ENCODE assay signal across 17 cellular contexts in the genomic region with DNA sequence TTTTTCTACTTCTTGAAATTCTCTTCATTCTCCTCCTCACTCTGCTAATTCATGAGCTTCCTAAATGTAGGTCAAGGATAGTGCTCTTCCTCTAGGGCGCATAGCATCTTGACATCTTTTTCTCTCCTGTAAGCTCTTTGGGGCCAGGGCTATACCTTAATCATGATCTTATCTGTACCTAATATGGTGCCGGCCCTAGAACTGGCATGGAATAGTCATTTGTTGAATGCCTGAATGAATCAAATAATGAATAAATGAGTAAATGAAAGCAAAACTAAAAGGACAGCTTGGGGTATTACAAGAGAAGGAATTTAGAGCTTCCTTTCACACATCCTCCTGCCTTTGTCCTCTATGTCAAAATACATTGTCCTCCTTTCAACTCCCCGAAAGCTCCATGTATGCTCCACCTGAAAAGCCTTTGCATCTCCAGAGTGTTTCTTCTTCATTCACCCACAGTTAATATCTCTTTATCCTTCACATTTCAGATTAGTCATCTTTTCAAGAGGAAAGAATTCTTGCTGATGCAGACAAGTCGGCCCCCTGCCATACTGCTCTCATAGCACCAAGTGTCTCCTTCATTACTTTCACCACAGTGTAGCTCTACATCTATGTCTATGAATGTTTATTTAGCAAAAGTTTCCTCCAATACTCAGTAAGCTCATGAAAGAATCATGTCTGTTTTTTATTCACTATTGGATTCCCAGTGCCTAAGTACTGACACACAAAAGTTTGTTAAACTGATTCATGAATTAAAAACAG. TPM values are rescaled to one million over a fixed set of nuclear protein-coding genes. Genes with fewer than 3 reads are reported as not detected.
"Had no signal": no experiment of that assay in that cellular context is flagged by ENCODE, and none has a peak within 500 bp of the region (broad histone marks: within the 10 kb centered on the region; RNA-seq: fewer than 3 reads in every experiment).

No MANE protein-coding gene starts in this region.

- DNase-seq: activated B cell treated with CpG ODN at 0.5 μM for 24 hours; activated CD4-positive, alpha-beta T cell treated with anti-CD3 and anti-CD28 coated beads, Interleukin-2, amount 50 U/mL, for 1 hour; activated naive CD4-positive, alpha-beta T cell treated with Interleukin-2 at 50 U/mL for 16 hours; body of pancreas; central memory CD4-positive, alpha-beta T cell; esophagus squamous epithelium; hippocampal formation; kidney glomerular epithelial cell; left ventricle myocardium superior; naive thymus-derived CD8-positive, alpha-beta T cell; stimulated activated CD4-positive, alpha-beta T cell treated with anti-CD3 and anti-CD28 coated beads, Interleukin-1b, Interleukin-23, amount 100 ng/mL, for 48 hours; SW 1271; thyroid gland had no signal

- H3K9me3 ChIP-seq: adrenal gland, body of pancreas, esophagus squamous epithelium, thyroid gland had no signal

- H3K36me3 Mint-ChIP-seq: memory B cell; naive thymus-derived CD8-positive, alpha-beta T cell had no signal

- H3K27me3 ChIP-seq: adrenal gland, body of pancreas, esophagus squamous epithelium, thyroid gland had no signal

- H3K27ac Mint-ChIP-seq: activated B cell treated with CpG ODN at 0.5 μM for 24 hours; memory B cell; T-helper 2 cell treated with Interferon-gamma antibody and Interleukin-4, amounts not matched to agents 5 μg/mL and 100 μg/mL, for 36 hours had no signal

- H3K27me3 Mint-ChIP-seq: activated B cell treated with CpG ODN at 0.5 μM for 24 hours had no signal

- H3K4me1 Mint-ChIP-seq: activated B cell treated with CpG ODN at 0.5 μM for 24 hours, memory B cell had no signal

- H3K27ac ChIP-seq: adrenal gland, body of pancreas, coronary artery, esophagus squamous epithelium, thyroid gland had no signal

- H3K4me1 ChIP-seq: body of pancreas, thyroid gland had no signal

- H3K9me3 Mint-ChIP-seq: activated B cell treated with CpG ODN at 0.5 μM for 24 hours; T-helper 2 cell treated with Interferon-gamma antibody and Interleukin-4, amounts not matched to agents 5 μg/mL and 100 μg/mL, for 36 hours had no signal

- H3K4me3 ChIP-seq: adrenal gland, body of pancreas, coronary artery, esophagus squamous epithelium, thyroid gland had no signal

- H3K36me3 ChIP-seq: adrenal gland, esophagus squamous epithelium, thyroid gland had no signal

- H3K4me3 Mint-ChIP-seq: activated B cell treated with CpG ODN at 0.5 μM for 24 hours; memory B cell; T-helper 2 cell treated with Interferon-gamma antibody and Interleukin-4, amounts not matched to agents 5 μg/mL and 100 μg/mL, for 36 hours had no signal

- ATAC-seq: body of pancreas; left ventricle myocardium superior; naive thymus-derived CD8-positive, alpha-beta T cell had no signal

RNA-seq across cellular contexts. Expression of a gene that starts 16.4 kb away (rescaled TPM):
- total RNA-seq: activated B cell treated with CpG ODN at 0.5 μM for 24 hours had no signal
